In genomic region chr18:57116598-57117132, GRCh38 we compare ENCODE assay signal across 26 cellular contexts. TPM values are rescaled to one million over a fixed set of nuclear protein-coding genes. Genes with fewer than 3 reads are reported as not detected.
A peak's percentile ranks its signal among the peaks of the same experiment; 100 is the strongest.
DNase-seq lines count a peak whose midpoint lies in the region; ATAC-seq, FAIRE-seq and TF ChIP-seq lines count a peak whose summit lies in the region.
"Had no signal": no experiment of that assay in that cellular context is flagged by ENCODE, and none has a peak within 500 bp of the region (broad histone marks: within the 10 kb centered on the region; RNA-seq: fewer than 3 reads in every experiment).

No MANE protein-coding gene starts in this region.

- no peaks in the 10 kb centered on the region for H3K79me2 ChIP-seq in neural progenitor cell (ENCODE audit: low read depth)

- no peak overlapping the region for H3K27ac ChIP-seq in neural progenitor cell
- no peak overlapping the region for H3K27ac ChIP-seq in upper lobe of left lung
- H3K27ac ChIP-seq in esophagus squamous epithelium: no peak overlapping the region
- H3K27ac ChIP-seq: A549; BLaER1 treated with 17β-estradiol and CSF1 and Interleukin-3, amounts not matched to agents 10 nM and 100 nM had no signal

- POLR2A ChIA-PET in WTC11 (lab: Charles Lee): no interaction called here

- peak overlapping the region; percentile 54 for H3K4me2 ChIP-seq in neural progenitor cell
- H3K4me2 ChIP-seq: A549; BLaER1 treated with 17β-estradiol and CSF1 and Interleukin-3, amounts not matched to agents 10 nM and 100 nM had no signal

- CTCF ChIA-PET in WTC11 (lab: Charles Lee): interaction anchor here (1.1 kb wide), 1 partner anchor 325 kb away, joined by 4 read pairs; no protein-coding TSS in a partner anchor

- H3K9me3 Mint-ChIP-seq in WTC11 (no peaks in the 10 kb centered on the region), neural progenitor cell (no peaks in the 10 kb centered on the region)
- H3K9me3 Mint-ChIP-seq: CD4-positive, alpha-beta T cell; CD8-positive, alpha-beta memory T cell; HFFc6 had no signal

- H3K27ac Mint-ChIP-seq in WTC11: no peak overlapping the region
- H3K27ac Mint-ChIP-seq in neural progenitor cell: no peak overlapping the region
- H3K27ac Mint-ChIP-seq: CD14-positive monocyte; CD4-positive, alpha-beta T cell; CD8-positive, alpha-beta memory T cell; HFFc6 had no signal

- H3K36me3 ChIP-seq in neural progenitor cell (no peaks in the 10 kb centered on the region), upper lobe of left lung (no peaks in the 10 kb centered on the region), esophagus squamous epithelium (no peaks in the 10 kb centered on the region)
- H3K36me3 ChIP-seq: BE2C; BLaER1 treated with 17β-estradiol and CSF1 and Interleukin-3, amounts not matched to agents 10 nM and 100 nM; HAP-1 had no signal

- no peaks in the 10 kb centered on the region for H3K27me3 Mint-ChIP-seq in WTC11 (ENCODE audit: low read depth)
- peaks cover 9% of the 10 kb centered on the region for H3K27me3 Mint-ChIP-seq in neural progenitor cell (ENCODE audit: insufficient read depth, low read depth)

- H3K27me3 ChIP-seq in neural progenitor cell (no peaks in the 10 kb centered on the region), upper lobe of left lung (peaks cover 0 to 3% (median under 1%) of the 10 kb centered on the region in 4 donors), esophagus squamous epithelium (peaks cover 0 to 16% (median 0%) of the 10 kb centered on the region in 4 donors)
- H3K27me3 ChIP-seq: BE2C; BLaER1 treated with 17β-estradiol and CSF1 and Interleukin-3, amounts not matched to agents 10 nM and 100 nM had no signal

- H3K9me3 ChIP-seq in neural progenitor cell (ENCODE audit: low read depth): no peaks in the 10 kb centered on the region
- no peaks in the 10 kb centered on the region for H3K9me3 ChIP-seq in upper lobe of left lung
- H3K9me3 ChIP-seq in esophagus squamous epithelium: no peaks in the 10 kb centered on the region
- H3K9me3 ChIP-seq: A549, BE2C, HAP-1 had no signal

- H3K4me3 ChIP-seq in neural progenitor cell: no peak overlapping the region
- H3K4me3 ChIP-seq in upper lobe of left lung: no peak overlapping the region
- H3K4me3 ChIP-seq in esophagus squamous epithelium: no peak overlapping the region
- H3K4me3 ChIP-seq: A549; BLaER1 treated with 17β-estradiol and CSF1 and Interleukin-3, amounts not matched to agents 10 nM and 100 nM; HAP-1 had no signal

- H3K4me1 Mint-ChIP-seq in WTC11: peaks cover 21% of the 10 kb centered on the region
- peaks cover 22% of the 10 kb centered on the region for H3K4me1 Mint-ChIP-seq in neural progenitor cell
- H3K4me1 Mint-ChIP-seq: CD14-positive monocyte; CD8-positive, alpha-beta memory T cell had no signal

- no peaks in the 10 kb centered on the region for H3F3A ChIP-seq in neural progenitor cell (ENCODE audit: low read depth)

- TF ChIP-seq CTCF in WTC11 (IDR thresholded peaks at IDR 0.05) (no peak), neural progenitor cell (IDR thresholded peaks at IDR 0.05) (no peak), upper lobe of left lung (IDR thresholded peaks at IDR 0.05) (no peak), esophagus squamous epithelium (IDR thresholded peaks at IDR 0.05) (no peak)

- H3K4me3 Mint-ChIP-seq in WTC11 (no peak overlapping the region), neural progenitor cell (no peak overlapping the region)
- H3K4me3 Mint-ChIP-seq: CD14-positive monocyte; CD4-positive, alpha-beta T cell; CD8-positive, alpha-beta memory T cell; HFFc6 had no signal

- intact Hi-C loops in esophagus squamous epithelium (cut with DNase I): no loop called here

- no peak overlapping the region for H3K9ac ChIP-seq in neural progenitor cell
- H3K9ac ChIP-seq: BLaER1 treated with 17β-estradiol and CSF1 and Interleukin-3, amounts not matched to agents 10 nM and 100 nM had no signal

- FAIRE-seq in urothelium cell line (lab: Jason Lieb, UNC): no peak
- FAIRE-seq in GM19239 (lab: Jason Lieb, UNC): no peak
- FAIRE-seq: A549, GM12891, GM18507, H54 had no signal

- H2AFZ ChIP-seq in neural progenitor cell (replicated peaks): no peak overlapping the region

- no peaks in the 10 kb centered on the region for H3K36me3 Mint-ChIP-seq in WTC11
- H3K36me3 Mint-ChIP-seq in neural progenitor cell: no peaks in the 10 kb centered on the region
- H3K36me3 Mint-ChIP-seq: CD14-positive monocyte; CD8-positive, alpha-beta memory T cell had no signal

- H3K4me1 ChIP-seq in neural progenitor cell (peaks cover 14% of the 10 kb centered on the region), upper lobe of left lung (peaks cover 0 to 5% (median 0%) of the 10 kb centered on the region in 4 donors), esophagus squamous epithelium (no peaks in the 10 kb centered on the region)
- H3K4me1 ChIP-seq: A549; BE2C; BLaER1 treated with 17β-estradiol and CSF1 and Interleukin-3, amounts not matched to agents 10 nM and 100 nM; HAP-1 had no signal

- no peak for TF ChIP-seq EP300 in upper lobe of left lung (IDR thresholded peaks at IDR 0.05)

- no peak for DNase-seq in WTC11 (ENCODE audit: low spot score)
- no peak for DNase-seq in neural progenitor cell (ENCODE audit: low spot score)
- DNase-seq in upper lobe of left lung: peak in 1 of 2 donors; percentile 30
- DNase-seq in esophagus squamous epithelium (lab: John Stamatoyannopoulos, UW): no peak
- no peak for DNase-seq in urothelium cell line (ENCODE audit: low spot score)
- no peak for DNase-seq in GM19239 (ENCODE audit: insufficient read length, low spot score)
- DNase-seq: 8988T; ACHN; AML-193; BE2C; CD4-positive, alpha-beta T cell; CD8-positive, alpha-beta memory T cell; DMS 273 treated with DMSO at 0.1 percent for 48 hours; DMS79 treated with DMSO at 0.1 percent for 48 hours; GF-D8; GOT3; HFFc6 had no signal

- ATAC-seq in WTC11 (no peak), upper lobe of left lung (ENCODE audit: low FRiP score in 2 of 2) (peak; percentile 12 to 51)
- ATAC-seq: A549 had no signal

- 63 to 66% methylated on average over 7 of the region's 7 CpGs for WGBS in upper lobe of left lung, 2 donors
- WGBS in esophagus squamous epithelium, 2 donors: 51 to 52% methylated on average over 5 to 7 of the region's 7 CpGs

- no peaks in the 10 kb centered on the region for H4K20me1 ChIP-seq in neural progenitor cell (ENCODE audit: low read depth)
- H4K20me1 ChIP-seq: BLaER1 treated with 17β-estradiol and CSF1 and Interleukin-3, amounts not matched to agents 10 nM and 100 nM had no signal

- TF ChIP-seq POLR2A in upper lobe of left lung (IDR thresholded peaks at IDR 0.05): no peak
- no peak for TF ChIP-seq POLR2A in esophagus squamous epithelium (IDR thresholded peaks at IDR 0.05)

TF ChIP-seq in WTC11, 78 proteins besides CTCF, POLR2A, EP300 and RAD21:
- no peak for TF ChIP-seq NFATC4 (CRISPR knock-in tag; IDR thresholded peaks at IDR 0.05)
- TF ChIP-seq PRDM15 (CRISPR knock-in tag; IDR thresholded peaks at IDR 0.05): peak; percentile 64; the same call in 1 of the 2 replicates
- no peak for TF ChIP-seq MXD4 (CRISPR knock-in tag; IDR thresholded peaks at IDR 0.05; ENCODE audit: borderline replicate concordance)

RNA-seq across cellular contexts. Expression of gene BOD1L2, which starts 30.2 kb away (rescaled TPM):
- total RNA-seq in WTC11 (2021): not detected in 3 replicates
- not detected in 2 replicates for total RNA-seq in neural progenitor cell (ENCODE audit: low replicate concordance)
- not detected for total RNA-seq in upper lobe of left lung
- total RNA-seq in esophagus squamous epithelium: not detected
- total RNA-seq: CD4-positive, alpha-beta T cell; CD8-positive, alpha-beta memory T cell; Daoy; G401; HFFc6 had no signal
